In the genomic region with DNA sequence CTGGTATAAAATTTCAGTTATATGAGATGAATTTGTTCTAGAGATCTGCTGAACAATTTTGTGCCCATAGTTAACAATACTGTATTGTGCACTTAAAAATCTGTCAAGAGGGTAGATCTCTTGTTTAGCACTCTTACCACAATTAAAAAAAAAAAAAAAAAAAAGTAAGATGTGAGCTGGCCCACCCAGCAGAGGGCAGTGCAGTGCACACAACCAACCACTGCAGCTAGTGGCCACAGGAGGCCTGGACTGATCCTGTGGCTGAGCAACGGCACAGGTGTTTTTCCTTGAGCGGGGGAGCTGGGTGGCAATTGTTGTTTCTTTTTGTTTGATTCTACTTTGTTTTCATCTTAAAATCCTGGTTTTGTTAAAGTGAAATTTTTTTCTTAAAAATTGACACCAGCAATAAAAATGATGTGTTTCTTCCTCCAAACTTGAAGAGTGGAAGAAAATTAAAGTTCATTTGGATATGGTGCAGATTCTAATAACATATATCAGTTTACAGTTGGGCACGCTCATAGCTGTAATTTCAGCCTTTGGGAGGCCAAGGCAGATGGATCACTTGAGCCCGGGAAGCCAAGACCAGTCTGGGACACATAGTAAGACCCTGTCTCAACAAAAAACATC, we compare ENCODE assay signal across 8 cellular contexts.
DNase-seq lines count a peak whose midpoint lies in the region; ATAC-seq and TF ChIP-seq lines count a peak whose summit lies in the region.

No MANE protein-coding gene starts in this region.

- TF ChIP-seq CTCF in endodermal cell (conservative IDR thresholded peaks at IDR 0.05) = peak; percentile 85
- TF ChIP-seq CTCF in testis (IDR thresholded peaks at IDR 0.05) = peak; percentile 29 to 76 (median 67)

- peaks cover 47% of the 10 kb centered on the region for H3K9me3 Mint-ChIP-seq in endodermal cell

- H3K27me3 Mint-ChIP-seq in endodermal cell (ENCODE audit: insufficient read depth) = peaks cover 26% of the 10 kb centered on the region

- H3K36me3 Mint-ChIP-seq in endodermal cell (ENCODE audit: low read depth) = peaks cover 3% of the 10 kb centered on the region

- peaks cover 5% of the 10 kb centered on the region for H3K27me3 ChIP-seq in endodermal cell (ENCODE audit: control insufficient read depth, insufficient read depth, low read length, poor library complexity, severe bottlenecking)
- no peaks in the 10 kb centered on the region for H3K27me3 ChIP-seq in testis

- intact Hi-C loops in testis (cut with DNase I; ENCODE audit: low total_unique reads) = no loop called here

- WGBS in endodermal cell (ENCODE audit: insufficient coverage in 1 of 2, insufficient read length in 1 of 2), 2 experiments = 75% methylated on average over 4 of the region's 4 CpGs; no CpG with 5 or more reads in 1 of the 2 experiments
- 54 to 65% methylated on average over 4 of the region's 4 CpGs for WGBS in testis, 2 donors

- ATAC-seq in HG02885 (IDR thresholded peaks at IDR 0.05; ENCODE audit: poor library complexity, unreplicated experiment) = peak; percentile 88

- H3K4me1 ChIP-seq in endodermal cell (ENCODE audit: control insufficient read depth, insufficient read depth, low read length) = no peaks in the 10 kb centered on the region
- no peaks in the 10 kb centered on the region for H3K4me1 ChIP-seq in testis

- H3K4me3 Mint-ChIP-seq in endodermal cell = no peak overlapping the region

- H3K9me3 ChIP-seq in endodermal cell (ENCODE audit: control insufficient read depth, low read length) (peaks cover 44% of the 10 kb centered on the region), testis (no peaks in the 10 kb centered on the region)

- H3K36me3 ChIP-seq in endodermal cell (ENCODE audit: control insufficient read depth, insufficient read depth, low read length) (no peaks in the 10 kb centered on the region), testis (ENCODE audit: low read depth, missing control alignments) (no peaks in the 10 kb centered on the region)

- no peak for TF ChIP-seq POLR2A in testis (IDR thresholded peaks at IDR 0.05)

- peaks cover 3% of the 10 kb centered on the region for H3K4me1 Mint-ChIP-seq in endodermal cell

- H3K27ac Mint-ChIP-seq in endodermal cell = no peak overlapping the region

- DNase-seq in NCI-H2227 (lab: John Stamatoyannopoulos, UW; ENCODE audit: unreplicated experiment) = peak; percentile 23
- DNase-seq in NCI-H2227 treated with DMSO at 0.1 percent for 48 hours (lab: John Stamatoyannopoulos, UW) = no peak
- DNase-seq in NCI-H345 (lab: John Stamatoyannopoulos, UW) = peak; percentile 41
- DNase-seq in activated CD4-positive, alpha-beta T cell treated with anti-CD3 and anti-CD28 coated beads, Interleukin-2, amount 50 U/mL, for 4 hours = peak; percentile 31 to 33
- DNase-seq in endodermal cell = peak; percentile 79
- peak; percentile 67 for DNase-seq in myocyte (ENCODE audit: low read depth)
- DNase-seq in testis = peak; percentile 67

- H3K9ac ChIP-seq in endodermal cell (ENCODE audit: extremely low read depth, low read length, poor library complexity, severe bottlenecking) = no peak overlapping the region

- H3K27ac ChIP-seq in endodermal cell (ENCODE audit: low read depth, low read length) = no peak overlapping the region
- no peak overlapping the region for H3K27ac ChIP-seq in testis

- no peak overlapping the region for H3K4me3 ChIP-seq in endodermal cell (ENCODE audit: low read length)
- H3K4me3 ChIP-seq in testis = no peak overlapping the region
